8 cellular contexts compared by ENCODE assay signal in genomic region chr1:89043940-89044339, GRCh38. TPM values are rescaled to one million over a fixed set of nuclear protein-coding genes. Genes with fewer than 3 reads are reported as not detected.
"Had no signal": no experiment of that assay in that cellular context is flagged by ENCODE, and none has a peak within 500 bp of the region (broad histone marks: within the 10 kb centered on the region; RNA-seq: fewer than 3 reads in every experiment).

No MANE protein-coding gene starts in this region.

- H3K4me2 ChIP-seq: GM23338 had no signal

- H3K27ac ChIP-seq: HL-60 had no signal

- H2AFZ ChIP-seq: GM23338 had no signal

- H3K4me3 ChIP-seq: GM23338 had no signal

- DNase-seq: H9, HFFc6, KBM-7 had no signal

- ATAC-seq: GM23338, HCT116, HepG2 had no signal

RNA-seq across cellular contexts. Expression of gene GBP1, which starts 21.1 kb away (rescaled TPM):
- total RNA-seq: GM23338, H1, H9 had no signal
- polyA plus RNA-seq: H1 had no signal

RNA-seq across cellular contexts. Expression of gene GBP3, which starts 21.3 kb away (rescaled TPM):
- total RNA-seq: GM23338, H1, H9 had no signal
- polyA plus RNA-seq: H1 had no signal
